In the genomic region with DNA sequence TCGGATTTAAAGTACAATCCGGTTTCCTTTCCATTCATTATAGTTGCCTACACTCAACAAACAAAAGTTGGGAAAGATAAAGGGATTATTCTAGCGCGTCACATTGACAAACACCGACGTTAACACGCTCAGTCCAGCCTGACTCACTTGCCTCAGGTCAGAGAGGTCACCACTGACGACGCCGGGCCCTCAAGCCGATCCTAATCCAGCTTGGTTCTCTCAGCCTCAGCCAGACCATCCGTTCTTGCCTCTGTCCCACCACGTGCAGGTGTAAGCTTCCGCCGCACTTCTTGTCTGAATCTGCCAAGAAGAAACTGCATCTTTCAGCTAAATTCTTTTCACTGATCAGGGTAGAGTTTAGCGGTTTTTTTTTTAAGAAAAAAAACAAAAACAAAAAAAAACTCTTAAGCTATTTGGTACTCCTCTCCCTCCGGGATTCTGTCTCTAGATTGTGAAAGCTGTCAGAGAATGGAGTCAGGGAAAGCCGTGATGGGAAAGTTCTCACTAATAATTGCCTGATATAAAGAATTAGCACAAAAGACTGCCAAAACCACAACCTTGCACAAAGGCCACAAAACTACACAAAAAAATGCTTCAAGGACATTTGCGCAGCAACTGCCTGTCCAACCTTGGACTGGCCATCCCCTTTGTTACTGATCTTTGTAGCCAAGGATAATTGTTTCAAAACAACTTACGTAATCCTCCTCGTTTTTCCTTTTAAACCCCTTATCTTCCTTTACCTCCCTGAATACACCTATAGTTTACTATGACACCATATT, we compare ENCODE assay signal across 1 cellular context.
A peak's percentile ranks its signal among the peaks of the same experiment; 100 is the strongest.
TF ChIP-seq lines count a peak whose summit lies in the region.

No MANE protein-coding gene starts in this region.

TF ChIP-seq in SK-N-SH, 30 proteins besides CTCF, POLR2A, EP300 and RAD21:
- TF ChIP-seq GATA2 (CRISPR knock-in tag; IDR thresholded peaks at IDR 0.05): no peak
- TF ChIP-seq MXI1 (IDR thresholded peaks at IDR 0.05; ENCODE audit: low read depth, low read length): peak; percentile 24; the same call in 1 of the 2 replicates
